In the genomic region with DNA sequence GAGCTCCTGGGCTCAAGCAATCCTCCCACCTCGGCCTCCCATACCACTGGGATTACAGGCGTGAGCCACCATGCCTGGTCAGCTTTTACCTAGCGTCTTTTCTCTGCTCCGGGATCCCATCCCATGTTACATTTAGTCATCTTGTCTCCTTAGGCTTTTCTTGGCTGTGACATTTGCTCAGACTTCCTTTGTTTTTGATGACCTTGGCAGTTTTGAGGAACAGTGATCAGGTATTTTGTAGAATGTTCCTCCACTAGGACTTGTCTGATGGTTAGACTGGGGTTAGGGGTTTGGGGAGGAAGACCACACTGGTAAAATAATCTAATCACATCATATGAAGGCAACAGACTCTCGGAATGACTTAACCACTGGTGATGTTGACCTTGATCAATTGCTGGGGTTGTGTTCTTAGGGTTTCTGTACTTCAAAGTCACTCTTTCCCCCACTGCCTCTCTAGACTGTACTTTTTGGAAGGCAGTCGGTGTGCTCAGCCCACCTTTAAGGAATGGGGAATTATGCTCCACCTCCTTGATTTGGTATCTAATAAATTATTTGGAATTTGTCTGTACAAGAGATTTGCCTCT, we compare ENCODE assay signal across 20 cellular contexts.
"Had no signal": no experiment of that assay in that cellular context is flagged by ENCODE, and none has a peak within 500 bp of the region (broad histone marks: within the 10 kb centered on the region; RNA-seq: fewer than 3 reads in every experiment).

No MANE protein-coding gene starts in this region.

- H3K27ac Mint-ChIP-seq: activated B cell treated with CpG ODN at 0.5 μM for 24 hours; stimulated activated naive B cell treated with anti-CD40 and anti-IgM and Interleukin-4, amounts not matched to agents 10 μg/mL and 1 μg/mL and 100 μg/mL, for 72 hours had no signal

- H3K9me3 Mint-ChIP-seq: activated B cell treated with CpG ODN at 0.5 μM for 24 hours had no signal

- H3K4me3 Mint-ChIP-seq: activated B cell treated with CpG ODN at 0.5 μM for 24 hours; stimulated activated naive B cell treated with anti-CD40 and anti-IgM and Interleukin-4, amounts not matched to agents 10 μg/mL and 1 μg/mL and 100 μg/mL, for 72 hours had no signal

- ATAC-seq: esophagus mucosa; gastrocnemius medialis; left lung; stimulated activated naive B cell treated with anti-CD40 and anti-IgM and Interleukin-4, amounts not matched to agents 10 μg/mL and 1 μg/mL and 100 μg/mL, for 72 hours had no signal

- H3K27me3 Mint-ChIP-seq: activated B cell treated with CpG ODN at 0.5 μM for 24 hours; stimulated activated naive B cell treated with anti-CD40 and anti-IgM and Interleukin-4, amounts not matched to agents 10 μg/mL and 1 μg/mL and 100 μg/mL, for 72 hours had no signal

- DNase-seq: activated B cell treated with CpG ODN at 0.5 μM for 24 hours; activated CD4-positive, alpha-beta T cell treated with anti-CD3 and anti-CD28 coated beads for 48 hours; activated naive CD4-positive, alpha-beta T cell; aorta; effector CD4-positive, alpha-beta T cell; gastrocnemius medialis; head of caudate nucleus; left lung; mammary epithelial cell; midbrain; ovary; sigmoid colon; stimulated activated CD4-positive, alpha-beta T cell treated with anti-CD3 and anti-CD28 coated beads, Interleukin-4, amount 100 ng/mL, for 4 hours; stimulated activated naive B cell treated with anti-CD40 and anti-IgM and Interleukin-4, amounts not matched to agents 10 μg/mL and 1 μg/mL and 100 μg/mL, for 72 hours; substantia nigra; T-helper 1 cell; T-helper 9 cell; tibial artery; uterus had no signal
